In genomic region chr9:136482793-136483588, GRCh38 we compare ENCODE assay signal across 1 cellular context.
A peak's percentile ranks its signal among the peaks of the same experiment; 100 is the strongest.
TF ChIP-seq lines count a peak whose summit lies in the region.

A gene with protein sequence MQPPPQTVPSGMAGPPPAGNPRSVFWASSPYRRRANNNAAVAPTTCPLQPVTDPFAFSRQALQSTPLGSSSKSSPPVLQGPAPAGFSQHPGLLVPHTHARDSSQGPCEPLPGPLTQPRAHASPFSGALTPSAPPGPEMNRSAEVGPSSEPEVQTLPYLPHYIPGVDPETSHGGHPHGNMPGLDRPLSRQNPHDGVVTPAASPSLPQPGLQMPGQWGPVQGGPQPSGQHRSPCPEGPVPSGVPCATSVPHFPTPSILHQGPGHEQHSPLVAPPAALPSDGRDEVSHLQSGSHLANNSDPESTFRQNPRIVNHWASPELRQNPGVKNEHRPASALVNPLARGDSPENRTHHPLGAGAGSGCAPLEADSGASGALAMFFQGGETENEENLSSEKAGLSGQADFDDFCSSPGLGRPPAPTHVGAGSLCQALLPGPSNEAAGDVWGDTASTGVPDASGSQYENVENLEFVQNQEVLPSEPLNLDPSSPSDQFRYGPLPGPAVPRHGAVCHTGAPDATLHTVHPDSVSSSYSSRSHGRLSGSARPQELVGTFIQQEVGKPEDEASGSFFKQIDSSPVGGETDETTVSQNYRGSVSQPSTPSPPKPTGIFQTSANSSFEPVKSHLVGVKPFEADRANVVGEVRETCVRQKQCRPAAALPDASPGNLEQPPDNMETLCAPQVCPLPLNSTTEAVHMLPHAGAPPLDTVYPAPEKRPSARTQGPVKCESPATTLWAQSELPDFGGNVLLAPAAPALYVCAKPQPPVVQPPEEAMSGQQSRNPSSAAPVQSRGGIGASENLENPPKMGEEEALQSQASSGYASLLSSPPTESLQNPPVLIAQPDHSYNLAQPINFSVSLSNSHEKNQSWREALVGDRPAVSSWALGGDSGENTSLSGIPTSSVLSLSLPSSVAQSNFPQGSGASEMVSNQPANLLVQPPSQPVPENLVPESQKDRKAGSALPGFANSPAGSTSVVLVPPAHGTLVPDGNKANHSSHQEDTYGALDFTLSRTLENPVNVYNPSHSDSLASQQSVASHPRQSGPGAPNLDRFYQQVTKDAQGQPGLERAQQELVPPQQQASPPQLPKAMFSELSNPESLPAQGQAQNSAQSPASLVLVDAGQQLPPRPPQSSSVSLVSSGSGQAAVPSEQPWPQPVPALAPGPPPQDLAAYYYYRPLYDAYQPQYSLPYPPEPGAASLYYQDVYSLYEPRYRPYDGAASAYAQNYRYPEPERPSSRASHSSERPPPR (N-terminal part only) (minus strand): TSS chr9:136483040. CDS start chr9:136477615, 5,425 bp downstream.

TF ChIP-seq in K562, 482 proteins besides CTCF, POLR2A, EP300 and RAD21 (continued from another document and continues in another):
- TF ChIP-seq NR1H2 (CRISPR knock-in tag; IDR thresholded peaks at IDR 0.05) (no peak), TRIM28 (IDR thresholded peaks at IDR 0.05) (no peak), GABPB2 (CRISPR knock-in tag; conservative IDR thresholded peaks at IDR 0.05) (no peak), ZNF764 (CRISPR knock-in tag; IDR thresholded peaks at IDR 0.05; ENCODE audit: low read depth) (no peak), CHD1 (IDR thresholded peaks at IDR 0.05; ENCODE audit: low read length) (peak; percentile 11), NR4A1 (CRISPR knock-in tag; IDR thresholded peaks at IDR 0.05) (no peak), NR4A1 (tag; IDR thresholded peaks at IDR 0.05) (no peak), USF2 (CRISPR knock-in tag; IDR thresholded peaks at IDR 0.05) (no peak), ZC3H4 (CRISPR knock-in tag; IDR thresholded peaks at IDR 0.05; ENCODE audit: borderline replicate concordance) (no peak), ZNF449 (CRISPR knock-in tag; IDR thresholded peaks at IDR 0.05) (no peak), ZBTB17 (CRISPR knock-in tag; IDR thresholded peaks at IDR 0.05) (0 out of 2 replicates have a peak, but pooled peaks have one; percentile 49), ZZZ3 (IDR thresholded peaks at IDR 0.05) (no peak), SMAD3 (CRISPR knock-in tag; conservative IDR thresholded peaks at IDR 0.05) (no peak), DLX4 (CRISPR knock-in tag; IDR thresholded peaks at IDR 0.05) (no peak), CBFA2T2 (conservative IDR thresholded peaks at IDR 0.05) (no peak), CREM (IDR thresholded peaks at IDR 0.05; ENCODE audit: low read depth) (peak; percentile 99), BRF2 (IDR thresholded peaks at IDR 0.05; ENCODE audit: borderline replicate concordance, insufficient read depth, insufficient read length) (no peak), ARID2 (IDR thresholded peaks at IDR 0.05) (no peak), GATAD2B (IDR thresholded peaks at IDR 0.05; ENCODE audit: borderline replicate concordance) (0 out of 2 replicates have a peak, but pooled peaks have one; percentile 21), KDM4B (IDR thresholded peaks at IDR 0.05; ENCODE audit: borderline replicate concordance in 2 of 2, low read depth in 1 of 2) (no peak), KLF6 (CRISPR knock-in tag; IDR thresholded peaks at IDR 0.05; ENCODE audit: borderline replicate concordance) (no peak), HCFC1 (IDR thresholded peaks at IDR 0.05; ENCODE audit: low read depth, low read length) (peak; percentile 81), RBM15 (IDR thresholded peaks at IDR 0.05; ENCODE audit: insufficient read depth, low read length) (no peak), TSC22D4 (tag; IDR thresholded peaks at IDR 0.05) (no peak), ZC3H8 (IDR thresholded peaks at IDR 0.05) (no peak), CUX1 (CRISPR knock-in tag; IDR thresholded peaks at IDR 0.05) (no peak), WHSC1 (IDR thresholded peaks at IDR 0.05; ENCODE audit: low read length) (no peak), OTX1 (CRISPR knock-in tag; IDR thresholded peaks at IDR 0.05) (no peak), KLF16 (IDR thresholded peaks at IDR 0.05) (no peak), TAF9B (IDR thresholded peaks at IDR 0.05; ENCODE audit: partially characterized antibody) (no peak), FIP1L1 (IDR thresholded peaks at IDR 0.05; ENCODE audit: low read depth, low read length, poor library complexity, severe bottlenecking) (peak; percentile 65), ZNF668 (CRISPR knock-in tag; IDR thresholded peaks at IDR 0.05) (no peak), ADNP (tag; IDR thresholded peaks at IDR 0.05) (no peak)
- TF ChIP-seq, protein P1, sequence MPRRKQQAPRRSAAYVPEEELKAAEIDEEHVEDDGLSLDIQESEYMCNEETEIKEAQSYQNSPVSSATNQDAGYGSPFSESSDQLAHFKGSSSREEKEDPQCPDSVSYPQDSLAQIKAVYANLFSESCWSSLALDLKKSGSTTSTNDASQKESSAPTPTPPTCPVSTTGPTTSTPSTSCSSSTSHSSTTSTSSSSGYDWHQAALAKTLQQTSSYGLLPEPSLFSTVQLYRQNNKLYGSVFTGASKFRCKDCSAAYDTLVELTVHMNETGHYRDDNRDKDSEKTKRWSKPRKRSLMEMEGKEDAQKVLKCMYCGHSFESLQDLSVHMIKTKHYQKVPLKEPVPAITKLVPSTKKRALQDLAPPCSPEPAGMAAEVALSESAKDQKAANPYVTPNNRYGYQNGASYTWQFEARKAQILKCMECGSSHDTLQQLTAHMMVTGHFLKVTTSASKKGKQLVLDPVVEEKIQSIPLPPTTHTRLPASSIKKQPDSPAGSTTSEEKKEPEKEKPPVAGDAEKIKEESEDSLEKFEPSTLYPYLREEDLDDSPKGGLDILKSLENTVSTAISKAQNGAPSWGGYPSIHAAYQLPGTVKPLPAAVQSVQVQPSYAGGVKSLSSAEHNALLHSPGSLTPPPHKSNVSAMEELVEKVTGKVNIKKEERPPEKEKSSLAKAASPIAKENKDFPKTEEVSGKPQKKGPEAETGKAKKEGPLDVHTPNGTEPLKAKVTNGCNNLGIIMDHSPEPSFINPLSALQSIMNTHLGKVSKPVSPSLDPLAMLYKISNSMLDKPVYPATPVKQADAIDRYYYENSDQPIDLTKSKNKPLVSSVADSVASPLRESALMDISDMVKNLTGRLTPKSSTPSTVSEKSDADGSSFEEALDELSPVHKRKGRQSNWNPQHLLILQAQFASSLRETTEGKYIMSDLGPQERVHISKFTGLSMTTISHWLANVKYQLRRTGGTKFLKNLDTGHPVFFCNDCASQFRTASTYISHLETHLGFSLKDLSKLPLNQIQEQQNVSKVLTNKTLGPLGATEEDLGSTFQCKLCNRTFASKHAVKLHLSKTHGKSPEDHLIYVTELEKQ (CRISPR knock-in tag; IDR thresholded peaks at IDR 0.05): no peak
- TF ChIP-seq, protein P2, sequence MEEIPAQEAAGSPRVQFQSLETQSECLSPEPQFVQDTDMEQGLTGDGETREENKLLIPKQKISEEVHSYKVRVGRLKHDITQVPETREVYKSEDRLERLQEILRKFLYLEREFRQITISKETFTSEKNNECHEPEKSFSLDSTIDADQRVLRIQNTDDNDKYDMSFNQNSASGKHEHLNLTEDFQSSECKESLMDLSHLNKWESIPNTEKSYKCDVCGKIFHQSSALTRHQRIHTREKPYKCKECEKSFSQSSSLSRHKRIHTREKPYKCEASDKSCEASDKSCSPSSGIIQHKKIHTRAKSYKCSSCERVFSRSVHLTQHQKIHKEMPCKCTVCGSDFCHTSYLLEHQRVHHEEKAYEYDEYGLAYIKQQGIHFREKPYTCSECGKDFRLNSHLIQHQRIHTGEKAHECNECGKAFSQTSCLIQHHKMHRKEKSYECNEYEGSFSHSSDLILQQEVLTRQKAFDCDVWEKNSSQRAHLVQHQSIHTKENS (CRISPR knock-in tag; IDR thresholded peaks at IDR 0.05): no peak
- TF ChIP-seq, protein P3, sequence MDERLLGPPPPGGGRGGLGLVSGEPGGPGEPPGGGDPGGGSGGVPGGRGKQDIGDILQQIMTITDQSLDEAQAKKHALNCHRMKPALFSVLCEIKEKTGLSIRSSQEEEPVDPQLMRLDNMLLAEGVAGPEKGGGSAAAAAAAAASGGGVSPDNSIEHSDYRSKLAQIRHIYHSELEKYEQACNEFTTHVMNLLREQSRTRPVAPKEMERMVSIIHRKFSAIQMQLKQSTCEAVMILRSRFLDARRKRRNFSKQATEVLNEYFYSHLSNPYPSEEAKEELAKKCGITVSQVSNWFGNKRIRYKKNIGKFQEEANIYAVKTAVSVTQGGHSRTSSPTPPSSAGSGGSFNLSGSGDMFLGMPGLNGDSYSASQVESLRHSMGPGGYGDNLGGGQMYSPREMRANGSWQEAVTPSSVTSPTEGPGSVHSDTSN (CRISPR knock-in tag; IDR thresholded peaks at IDR 0.05; ENCODE audit: low read depth): no peak
- TF ChIP-seq, protein P3 (tag; conservative IDR thresholded peaks at IDR 0.05; ENCODE audit: low read depth): no peak
- TF ChIP-seq, protein P4, sequence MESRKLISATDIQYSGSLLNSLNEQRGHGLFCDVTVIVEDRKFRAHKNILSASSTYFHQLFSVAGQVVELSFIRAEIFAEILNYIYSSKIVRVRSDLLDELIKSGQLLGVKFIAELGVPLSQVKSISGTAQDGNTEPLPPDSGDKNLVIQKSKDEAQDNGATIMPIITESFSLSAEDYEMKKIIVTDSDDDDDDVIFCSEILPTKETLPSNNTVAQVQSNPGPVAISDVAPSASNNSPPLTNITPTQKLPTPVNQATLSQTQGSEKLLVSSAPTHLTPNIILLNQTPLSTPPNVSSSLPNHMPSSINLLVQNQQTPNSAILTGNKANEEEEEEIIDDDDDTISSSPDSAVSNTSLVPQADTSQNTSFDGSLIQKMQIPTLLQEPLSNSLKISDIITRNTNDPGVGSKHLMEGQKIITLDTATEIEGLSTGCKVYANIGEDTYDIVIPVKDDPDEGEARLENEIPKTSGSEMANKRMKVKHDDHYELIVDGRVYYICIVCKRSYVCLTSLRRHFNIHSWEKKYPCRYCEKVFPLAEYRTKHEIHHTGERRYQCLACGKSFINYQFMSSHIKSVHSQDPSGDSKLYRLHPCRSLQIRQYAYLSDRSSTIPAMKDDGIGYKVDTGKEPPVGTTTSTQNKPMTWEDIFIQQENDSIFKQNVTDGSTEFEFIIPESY (CRISPR knock-in tag; IDR thresholded peaks at IDR 0.05): no peak
